ENCODE assay signal across 8 cellular contexts in the genomic region with DNA sequence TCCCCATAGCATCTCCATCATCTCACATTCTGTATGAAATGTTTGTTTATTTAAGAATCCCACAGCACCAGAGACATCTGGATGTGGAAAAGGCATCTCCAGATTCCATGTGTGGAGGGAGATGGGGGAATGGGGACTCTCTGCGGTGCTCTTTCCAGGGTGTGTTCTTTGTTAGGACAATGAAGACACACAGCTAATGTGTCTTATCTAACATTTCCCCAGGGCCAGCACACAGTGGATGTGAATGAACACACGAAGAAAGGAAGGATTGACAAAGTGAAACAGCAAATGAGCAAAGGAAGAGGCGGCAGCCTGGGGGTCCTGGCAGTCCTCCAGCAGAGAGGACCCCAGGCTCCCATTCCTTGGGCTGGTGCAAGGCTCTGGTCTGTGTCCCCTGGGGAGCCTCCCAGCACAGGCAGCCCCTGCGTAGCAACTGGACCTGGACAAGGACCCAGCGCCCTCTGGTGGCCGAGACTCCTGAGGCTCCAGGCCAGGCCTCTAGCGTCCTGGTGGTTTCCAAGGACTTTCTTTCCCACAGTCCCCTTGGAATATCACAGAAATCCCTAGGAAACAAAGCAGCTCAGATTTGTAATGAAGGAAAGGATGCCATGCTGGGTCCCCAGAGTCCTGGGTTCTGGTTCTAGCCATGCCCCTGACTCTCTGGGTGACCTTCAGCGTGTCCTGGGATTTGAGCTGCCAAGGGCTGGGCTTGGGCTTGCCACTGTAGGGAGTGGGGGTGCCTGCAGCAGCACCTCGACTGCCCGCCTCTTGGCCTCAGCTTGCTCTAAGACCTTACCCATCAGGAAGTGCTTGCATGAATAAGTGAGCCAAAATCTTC. TPM values are rescaled to one million over a fixed set of nuclear protein-coding genes. Genes with fewer than 3 reads are reported as not detected.
DNase-seq lines count a peak whose midpoint lies in the region; ATAC-seq and TF ChIP-seq lines count a peak whose summit lies in the region.

No MANE protein-coding gene starts in this region.

- no peak overlapping the region for H3K4me2 ChIP-seq in trophoblast cell (ENCODE audit: low read length)

- no peak overlapping the region for H4K8ac ChIP-seq in trophoblast cell (ENCODE audit: low read depth, low read length)

- no peak overlapping the region for H2AK5ac ChIP-seq in trophoblast cell (ENCODE audit: low read length)

- no peak overlapping the region for H2AFZ ChIP-seq in trophoblast cell (ENCODE audit: insufficient read depth, low read length, poor library complexity)

- no peak for ATAC-seq in HG03135 (IDR thresholded peaks at IDR 0.05; ENCODE audit: unreplicated experiment)

- no peak overlapping the region for H3K4ac ChIP-seq in trophoblast cell (ENCODE audit: low read depth, low read length)

- H3K4me1 Mint-ChIP-seq in type B pancreatic cell (ENCODE audit: unreplicated experiment): peaks cover 32% of the 10 kb centered on the region

- H3K18ac ChIP-seq in trophoblast cell (ENCODE audit: low read length): no peak overlapping the region

- no peak overlapping the region for H3K14ac ChIP-seq in trophoblast cell (ENCODE audit: low read length)

- peaks cover 7% of the 10 kb centered on the region for H3K36me3 ChIP-seq in MG63
- H3K36me3 ChIP-seq in SK-N-MC (ENCODE audit: insufficient read depth, low read length): no peaks in the 10 kb centered on the region
- H3K36me3 ChIP-seq in trophoblast cell (ENCODE audit: control insufficient read depth in 1 of 2, insufficient read depth in 2 of 2, low read length in 2 of 2): peaks cover 13 to 16% of the 10 kb centered on the region in 2 experiments

- peaks cover 15% of the 10 kb centered on the region for H3K27me3 Mint-ChIP-seq in type B pancreatic cell

- peaks cover 12 to 16% of the 10 kb centered on the region in 2 experiments for H3K4me1 ChIP-seq in trophoblast cell (ENCODE audit: control insufficient read depth in 1 of 2, insufficient read depth in 2 of 2, low read length in 2 of 2)

- H2BK12ac ChIP-seq in trophoblast cell (ENCODE audit: low read length): no peak overlapping the region

- H3K9me3 Mint-ChIP-seq in type B pancreatic cell: no peaks in the 10 kb centered on the region

- peak; percentile 86 for DNase-seq in GM12865 (ENCODE audit: low read depth)
- peak; percentile 87 for DNase-seq in MG63
- no peak for DNase-seq in SK-N-MC (ENCODE audit: low read depth, low spot score)
- peak; percentile 86 for DNase-seq in activated naive CD4-positive, alpha-beta T cell treated with Interleukin-2 at 50 U/mL for 16 hours
- peak; percentile 86 for DNase-seq in glomerular visceral epithelial cell (ENCODE audit: extremely low spot score)
- DNase-seq in trophoblast cell: peak; percentile 82 to 93
- DNase-seq in type B pancreatic cell (ENCODE audit: extremely low spot score, unreplicated experiment): peak; percentile 92

- H3K27ac Mint-ChIP-seq in type B pancreatic cell: peak overlapping the region; percentile 67

- H3K36me3 Mint-ChIP-seq in type B pancreatic cell: no peaks in the 10 kb centered on the region

- H3K27ac ChIP-seq in SK-N-MC: peak overlapping the region; percentile 67
- H3K27ac ChIP-seq in trophoblast cell (ENCODE audit: low read depth, low read length): no peak overlapping the region

- H4K12ac ChIP-seq in trophoblast cell (ENCODE audit: low read depth, low read length): no peak overlapping the region

- no peak overlapping the region for H2BK120ac ChIP-seq in trophoblast cell (ENCODE audit: insufficient read depth, low read length, poor library complexity)

- H3K9me3 ChIP-seq in MG63 (no peaks in the 10 kb centered on the region), SK-N-MC (ENCODE audit: low read depth, low read length) (no peaks in the 10 kb centered on the region), trophoblast cell (ENCODE audit: insufficient read depth, low read depth, low read length) (no peaks in the 10 kb centered on the region)

- H3K9ac ChIP-seq in SK-N-MC (ENCODE audit: insufficient read length) (peak overlapping the region; percentile 45), trophoblast cell (ENCODE audit: low read length) (no peak overlapping the region)

- H3K79me2 ChIP-seq in trophoblast cell (ENCODE audit: control insufficient read depth, insufficient read depth, low read length, poor library complexity): peaks cover 13% of the 10 kb centered on the region

- H3K27me3 ChIP-seq in MG63 (no peaks in the 10 kb centered on the region), trophoblast cell (ENCODE audit: insufficient read depth, low read length) (no peaks in the 10 kb centered on the region)

- TF ChIP-seq CTCF in GM12865 (IDR thresholded peaks at IDR 0.05; ENCODE audit: insufficient read depth, low read depth, low read length, missing control alignments): peak; percentile 96
- peak; percentile 98 for TF ChIP-seq CTCF in type B pancreatic cell (conservative IDR thresholded peaks at IDR 0.05)

- peaks cover 19% of the 10 kb centered on the region for H3K79me1 ChIP-seq in trophoblast cell (ENCODE audit: low read length)

- H4K91ac ChIP-seq in trophoblast cell (ENCODE audit: low read depth, low read length): no peak overlapping the region

- no peak overlapping the region for H2BK5ac ChIP-seq in trophoblast cell (ENCODE audit: low read depth, low read length, poor library complexity)

- no CpG with 5 or more reads among the region's 10 CpGs for WGBS in trophoblast cell (ENCODE audit: extremely low coverage, insufficient coverage, insufficient read length)

- H3K4me3 ChIP-seq in GM12865 (ENCODE audit: low read depth, low read length) (no peak overlapping the region), MG63 (no peak overlapping the region), SK-N-MC (0 out of 2 replicates have a peak overlapping the region, but pooled peaks have one; percentile 15), trophoblast cell (ENCODE audit: low read depth, low read length) (no peak overlapping the region)

- H3K4me3 Mint-ChIP-seq in type B pancreatic cell: peak overlapping the region; percentile 57

- no peak overlapping the region for H3K23ac ChIP-seq in trophoblast cell (ENCODE audit: low read length)

RNA-seq across cellular contexts. Expression of gene PDLIM7, which starts 3.5 kb away (rescaled TPM):
- 77.8 and 165 TPM in 2 replicates for total RNA-seq in MG63 (2014; rRNA removed; shearing (Covaris generic); ENCODE audit: low replicate concordance)
- 220 and 227 TPM in 2 replicates for polyA plus RNA-seq in trophoblast cell (2013)
- total RNA-seq in type B pancreatic cell (ENCODE audit: low replicate concordance): 66.5 and 187 TPM in 2 replicates

RNA-seq across cellular contexts. Expression of gene DOK3, which starts 8.7 kb away (rescaled TPM):
- 0.92 TPM in 1 of 2 replicates, not detected in the other for total RNA-seq in MG63 (2014; rRNA removed; shearing (Covaris generic); ENCODE audit: low replicate concordance)
- polyA plus RNA-seq in trophoblast cell (2013): 2.4 and 2.5 TPM in 2 replicates
- 6.2 and 6.9 TPM in 2 replicates for total RNA-seq in type B pancreatic cell (ENCODE audit: low replicate concordance)

RNA-seq across cellular contexts. Expression of gene DDX41, which starts 15.9 kb away (rescaled TPM):
- 125 and 127 TPM in 2 replicates for total RNA-seq in MG63 (2014; rRNA removed; shearing (Covaris generic); ENCODE audit: low replicate concordance)
- 56.2 and 62.3 TPM in 2 replicates for polyA plus RNA-seq in trophoblast cell (2013)
- 99.7 and 104 TPM in 2 replicates for total RNA-seq in type B pancreatic cell (ENCODE audit: low replicate concordance)

RNA-seq across cellular contexts. Expression of gene DBN1, which starts 27.5 kb away (rescaled TPM):
- total RNA-seq in MG63 (2014; rRNA removed; shearing (Covaris generic); ENCODE audit: low replicate concordance): 245 and 334 TPM in 2 replicates
- 206 and 211 TPM in 2 replicates for polyA plus RNA-seq in trophoblast cell (2013)
- total RNA-seq in type B pancreatic cell (ENCODE audit: low replicate concordance): 200 and 269 TPM in 2 replicates

RNA-seq across cellular contexts. Expression of gene FAM193B, which starts 53.5 kb away (rescaled TPM):
- total RNA-seq in MG63 (2014; rRNA removed; shearing (Covaris generic); ENCODE audit: low replicate concordance): 17.5 and 22.3 TPM in 2 replicates
- polyA plus RNA-seq in trophoblast cell (2013): 30.0 and 32.0 TPM in 2 replicates
- 83.1 and 103 TPM in 2 replicates for total RNA-seq in type B pancreatic cell (ENCODE audit: low replicate concordance)
